In genomic region chr7:113793171-113793570, GRCh38 we compare ENCODE assay signal across 27 cellular contexts.
"Had no signal": no experiment of that assay in that cellular context is flagged by ENCODE, and none has a peak within 500 bp of the region (broad histone marks: within the 10 kb centered on the region; RNA-seq: fewer than 3 reads in every experiment).

No MANE protein-coding gene starts in this region.

- H3K36me3 ChIP-seq: heart left ventricle, lower lobe of right lung, right atrium auricular region, right lobe of liver, suprapubic skin, thoracic aorta, tibial artery, upper lobe of right lung had no signal

- H3K9ac ChIP-seq: parathyroid adenoma had no signal

- H3K79me2 ChIP-seq: parathyroid adenoma had no signal

- DNase-seq: glutamatergic neuron; heart left ventricle; hypothalamus; kidney glomerular epithelial cell; left cardiac atrium; left ventricle myocardium superior; lower lobe of right lung; mammary epithelial cell; mesenchymal stem cell; naive thymus-derived CD4-positive, alpha-beta T cell; nucleus accumbens; right lobe of liver; stimulated activated CD4-positive, alpha-beta T cell treated with anti-CD3 and anti-CD28 coated beads, Interleukin-12 subunit alpha, Interleukin-12 subunit beta, amount 100 ng/mL, for 4 hours; stimulated activated CD4-positive, alpha-beta T cell treated with anti-CD3 and anti-CD28 coated beads, Interleukin-15, amount 100 ng/mL, for 24 hours; stimulated activated CD4-positive, alpha-beta T cell treated with anti-CD3 and anti-CD28 coated beads, Interleukin-2, amount 100 ng/mL, for 24 hours; stimulated activated CD4-positive, alpha-beta T cell treated with anti-CD3 and anti-CD28 coated beads, Interleukin-4, amount 100 ng/mL, for 1 hour; stimulated activated naive B cell treated with anti-CD40 and anti-IgM and Interleukin-4, amounts not matched to agents 10 μg/mL and 1 μg/mL and 100 μg/mL, for 72 hours; tibial artery; trophoblast cell; upper lobe of right lung had no signal

- H3K27ac ChIP-seq: heart left ventricle, lower lobe of right lung, parathyroid adenoma, right atrium auricular region, right lobe of liver, skin epidermis, suprapubic skin, thoracic aorta, tibial artery, upper lobe of right lung had no signal

- H3K9me3 ChIP-seq: lower lobe of right lung, right atrium auricular region, right lobe of liver, suprapubic skin, thoracic aorta, tibial artery, upper lobe of right lung had no signal

- H3K4me1 ChIP-seq: lower lobe of right lung, parathyroid adenoma, right atrium auricular region, right lobe of liver, suprapubic skin, upper lobe of right lung had no signal

- H2AFZ ChIP-seq: parathyroid adenoma had no signal

- ATAC-seq: heart left ventricle; left cardiac atrium; left lobe of liver; left ventricle myocardium superior; lower lobe of right lung; naive thymus-derived CD4-positive, alpha-beta T cell; natural killer cell treated with Interleukin-12 subunit alpha and Interleukin-12 subunit beta and Interleukin-15 and Interleukin-18, amount 100 ng/mL, for 72 hours; right lobe of liver; stimulated activated naive B cell treated with anti-CD40 and anti-IgM and Interleukin-4, amounts not matched to agents 10 μg/mL and 1 μg/mL and 100 μg/mL, for 72 hours; upper lobe of right lung had no signal

- H3K27me3 ChIP-seq: heart left ventricle, right atrium auricular region, right lobe of liver, suprapubic skin, tibial artery, upper lobe of right lung had no signal

- H3K4me3 ChIP-seq: heart left ventricle, lower lobe of right lung, right atrium auricular region, right lobe of liver, skin epidermis, suprapubic skin, thoracic aorta, tibial artery, upper lobe of right lung had no signal
